In genomic region chr4:184534511-184535391, GRCh38 we compare ENCODE assay signal across 8 cellular contexts.
DNase-seq lines count a peak whose midpoint lies in the region; ATAC-seq and TF ChIP-seq lines count a peak whose summit lies in the region.

No MANE protein-coding gene starts in this region.

- ATAC-seq in CD4-positive, alpha-beta T cell (ENCODE audit: poor library complexity), result peak; percentile 39
- ATAC-seq in GM19452 (IDR thresholded peaks at IDR 0.05; ENCODE audit: unreplicated experiment) (peak; percentile 47), HG03565 (IDR thresholded peaks at IDR 0.05; ENCODE audit: unreplicated experiment) (peak; percentile 47), lower lobe of right lung (no peak)
- peak; percentile 57 for ATAC-seq in activated naive CD8-positive, alpha-beta T cell treated with anti-CD3 and anti-CD28 coated beads, Interleukin-2, amount 10 ng/mL, durations not matched to agents 7 days and 5 days (ENCODE audit: low read depth)

- H3K9me3 ChIP-seq in CD4-positive, alpha-beta T cell (ENCODE audit: control insufficient read depth, low read length), result no peaks in the 10 kb centered on the region
- no peaks in the 10 kb centered on the region for H3K9me3 ChIP-seq in lower lobe of right lung

- H3K27me3 ChIP-seq in CD4-positive, alpha-beta T cell (ENCODE audit: control insufficient read depth, insufficient read depth, low read length), result no peaks in the 10 kb centered on the region
- H3K27me3 ChIP-seq in lower lobe of right lung (ENCODE audit: low read depth), result no peaks in the 10 kb centered on the region

- peaks cover 15% of the 10 kb centered on the region for H3K36me3 Mint-ChIP-seq in CD4-positive, alpha-beta T cell (ENCODE audit: low read depth)
- H3K36me3 Mint-ChIP-seq in activated naive CD8-positive, alpha-beta T cell treated with anti-CD3 and anti-CD28 coated beads, Interleukin-2, amount 10 ng/mL, durations not matched to agents 7 days and 5 days, result peaks cover 5% of the 10 kb centered on the region

- H3K4me3 Mint-ChIP-seq in CD4-positive, alpha-beta T cell, result peak overlapping the region; percentile 81
- H3K4me3 Mint-ChIP-seq in activated naive CD8-positive, alpha-beta T cell treated with anti-CD3 and anti-CD28 coated beads, Interleukin-2, amount 10 ng/mL, durations not matched to agents 7 days and 5 days, result peak overlapping the region; percentile 82

- H3K4me1 Mint-ChIP-seq in CD4-positive, alpha-beta T cell (ENCODE audit: low read depth), result peaks cover 68% of the 10 kb centered on the region
- H3K4me1 Mint-ChIP-seq in activated naive CD8-positive, alpha-beta T cell treated with anti-CD3 and anti-CD28 coated beads, Interleukin-2, amount 10 ng/mL, durations not matched to agents 7 days and 5 days, result peaks cover 39% of the 10 kb centered on the region

- POLR2A ChIA-PET in CD4-positive, alpha-beta T cell (lab: Charles Lee), result interaction anchor here (0.6 to 7.0 kb wide), 18 partner anchors 11 to 270 kb away, joined by 3 to 233 read pairs (median 4); partner anchors contain the start of genes CASP3, CENPU, IRF2 and PRIMPOL
- POLR2A ChIA-PET in activated naive CD8-positive, alpha-beta T cell treated with anti-CD3 and anti-CD28 coated beads, Interleukin-2, amount 10 ng/mL, durations not matched to agents 7 days and 5 days (lab: Charles Lee), result interaction anchor here (0.7 to 4.5 kb wide), 7 partner anchors 21 to 271 kb away, joined by 3 to 142 read pairs (median 6); partner anchors contain the start of gene IRF2

- H3K9me3 Mint-ChIP-seq in CD4-positive, alpha-beta T cell, result no peaks in the 10 kb centered on the region
- H3K9me3 Mint-ChIP-seq in activated naive CD8-positive, alpha-beta T cell treated with anti-CD3 and anti-CD28 coated beads, Interleukin-2, amount 10 ng/mL, durations not matched to agents 7 days and 5 days, result no peaks in the 10 kb centered on the region

- DNase-seq in CD4-positive, alpha-beta T cell, result no peak
- no peak for DNase-seq in activated naive CD8-positive, alpha-beta T cell treated with anti-CD3 and anti-CD28 coated beads, Interleukin-2, amount 10 ng/mL, durations not matched to agents 7 days and 5 days
- DNase-seq in lower lobe of right lung (no peak), SKM-1 (lab: John Stamatoyannopoulos, UW; ENCODE audit: unreplicated experiment) (no peak), C1 segment of cervical spinal cord (lab: John Stamatoyannopoulos, UW) (no peak)
- DNase-seq in activated CD4-positive, alpha-beta T cell treated with anti-CD3 and anti-CD28 coated beads, Interleukin-2, amount 50 U/mL, for 48 hours, result no peak

- H3K27ac ChIP-seq in CD4-positive, alpha-beta T cell (ENCODE audit: low read depth, low read length), result peak overlapping the region; percentile 22
- peak overlapping the region; percentile 69 for H3K27ac ChIP-seq in lower lobe of right lung

- H3K27ac Mint-ChIP-seq in CD4-positive, alpha-beta T cell, result peak overlapping the region; percentile 99
- peak overlapping the region; percentile 91 for H3K27ac Mint-ChIP-seq in activated naive CD8-positive, alpha-beta T cell treated with anti-CD3 and anti-CD28 coated beads, Interleukin-2, amount 10 ng/mL, durations not matched to agents 7 days and 5 days

- H3K27me3 Mint-ChIP-seq in CD4-positive, alpha-beta T cell, result no peaks in the 10 kb centered on the region
- no peaks in the 10 kb centered on the region for H3K27me3 Mint-ChIP-seq in activated naive CD8-positive, alpha-beta T cell treated with anti-CD3 and anti-CD28 coated beads, Interleukin-2, amount 10 ng/mL, durations not matched to agents 7 days and 5 days

- no peak for TF ChIP-seq CTCF in CD4-positive, alpha-beta T cell (IDR thresholded peaks at IDR 0.05)
- no peak for TF ChIP-seq CTCF in lower lobe of right lung (IDR thresholded peaks at IDR 0.05)

- no peaks in the 10 kb centered on the region for H3K36me3 ChIP-seq in lower lobe of right lung

- peaks cover 30% of the 10 kb centered on the region for H3K4me1 ChIP-seq in lower lobe of right lung

- intact Hi-C loops in CD4-positive, alpha-beta T cell (cut with DNase I, micrococcal nuclease), result loop anchor here (2.0 to 10.0 kb wide), 9 partner anchors 112 to 1658 kb away; partner anchors contain the start of genes ACSL1 (in 1 of the 2), CENPU (in 1 of the 2), CFAP97 (in 1 of the 2) and CYP4V2 (in 1 of the 2)
- intact Hi-C loops in lower lobe of right lung (cut with DNase I), result loop anchor here (5.0 kb wide), 1 partner anchor 272 kb away; no protein-coding TSS in a partner anchor

- no peak overlapping the region for H3K4me3 ChIP-seq in lower lobe of right lung

- CTCF ChIA-PET in CD4-positive, alpha-beta T cell (lab: Charles Lee), result interaction anchor here (0.7 to 4.0 kb wide), 4 partner anchors 114 to 271 kb away, joined by 3 to 24 read pairs (median 4); no protein-coding TSS in a partner anchor

Comparison
In these comparisons a context has a peak if more than half of its experiments do, and no peak if none do; other contexts are left out.
1. ATAC-seq: peak in CD4-positive, alpha-beta T cell (single experiment), GM19452 (single experiment), HG03565 (single experiment) and activated naive CD8-positive, alpha-beta T cell treated with anti-CD3 and anti-CD28 coated beads, Interleukin-2, amount 10 ng/mL, durations not matched to agents 7 days and 5 days (single experiment); none in lower lobe of right lung (0 of 2).